ENCODE assay signal across 19 cellular contexts in the genomic region with DNA sequence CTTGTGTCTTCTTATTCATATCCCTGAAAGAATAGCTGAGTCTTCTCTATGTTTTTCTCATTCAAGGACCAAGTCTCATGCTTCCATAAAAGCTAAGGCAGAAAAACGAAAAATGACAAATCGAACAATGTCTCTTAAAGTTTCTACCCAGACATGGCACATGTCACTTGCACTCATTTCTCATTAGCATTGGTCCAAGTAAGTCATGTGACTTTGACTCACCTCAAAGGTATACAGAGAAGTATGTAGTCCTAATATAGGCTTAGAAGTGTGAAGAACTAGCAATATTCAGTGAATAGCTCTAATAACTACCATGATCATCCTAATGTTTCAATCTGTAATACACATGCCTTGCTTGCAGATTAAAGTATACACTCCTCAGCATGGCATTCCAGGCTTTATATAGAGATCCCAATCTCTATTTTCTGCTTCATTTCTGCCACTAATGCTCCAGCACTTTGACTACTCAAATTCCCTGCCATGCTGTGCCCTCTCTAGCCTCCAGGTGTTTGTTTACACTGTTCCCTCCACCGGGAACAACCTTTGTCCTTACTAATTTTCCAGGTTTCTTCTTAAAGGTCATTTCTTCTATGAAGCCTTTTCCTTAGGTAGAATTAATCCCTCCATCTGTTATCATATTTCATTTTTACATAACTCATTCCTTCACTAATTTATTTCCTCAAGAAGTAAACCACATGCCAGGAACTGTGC.
DNase-seq lines count a peak whose midpoint lies in the region; ATAC-seq and TF ChIP-seq lines count a peak whose summit lies in the region.
"Had no signal": no experiment of that assay in that cellular context is flagged by ENCODE, and none has a peak within 500 bp of the region (broad histone marks: within the 10 kb centered on the region; RNA-seq: fewer than 3 reads in every experiment).

No MANE protein-coding gene starts in this region.

- peak; percentile 73 for ATAC-seq in GM23338
- peak; percentile 40 for ATAC-seq in foreskin keratinocyte
- no peak for ATAC-seq in HG03175 (IDR thresholded peaks at IDR 0.05; ENCODE audit: unreplicated experiment)
- ATAC-seq in activated CD8-positive, alpha-beta T cell treated with anti-CD3 and anti-CD28 coated beads, Interleukin-2, amount 10 ng/mL, durations not matched to agents 7 days and 5 days = no peak
- ATAC-seq: Right ventricle myocardium inferior had no signal

- H3K27me3 Mint-ChIP-seq in GM23338 (ENCODE audit: insufficient read depth, low read depth, poor library complexity) = peaks cover 2% of the 10 kb centered on the region
- peaks cover 5% of the 10 kb centered on the region for H3K27me3 Mint-ChIP-seq in activated CD8-positive, alpha-beta T cell treated with anti-CD3 and anti-CD28 coated beads, Interleukin-2, amount 10 ng/mL, durations not matched to agents 7 days and 5 days (ENCODE audit: low read depth)
- H3K27me3 Mint-ChIP-seq: CD4-positive, alpha-beta T cell had no signal

- H3K79me2 ChIP-seq in GM23338 (replicated peaks; ENCODE audit: insufficient read depth) = no peaks in the 10 kb centered on the region

- no peak overlapping the region for H3K9ac ChIP-seq in subcutaneous abdominal adipose tissue (ENCODE audit: low read length in 5 of 5)
- H3K9ac ChIP-seq: GM23248 had no signal

- H3K4me2 ChIP-seq in GM23338 = no peak overlapping the region

- peaks cover 11% of the 10 kb centered on the region for H3K4me1 Mint-ChIP-seq in GM23338
- H3K4me1 Mint-ChIP-seq in activated CD8-positive, alpha-beta T cell treated with anti-CD3 and anti-CD28 coated beads, Interleukin-2, amount 10 ng/mL, durations not matched to agents 7 days and 5 days (ENCODE audit: low read depth) = no peaks in the 10 kb centered on the region

- intact Hi-C loops in posterior vena cava (cut with DNase I) = no loop called here

- H3K27ac ChIP-seq in GM23338 (ENCODE audit: low read depth) = 0 out of 2 replicates have a peak overlapping the region, but pooled peaks have one; percentile 8
- H3K27ac ChIP-seq in foreskin keratinocyte = no peak overlapping the region
- peak overlapping the region; percentile 2 for H3K27ac ChIP-seq in subcutaneous abdominal adipose tissue (ENCODE audit: low read depth, low read length)
- H3K27ac ChIP-seq: GM23248, Peyer's patch had no signal

- no peaks in the 10 kb centered on the region for H3K36me3 Mint-ChIP-seq in GM23338 (ENCODE audit: low read depth)
- no peaks in the 10 kb centered on the region for H3K36me3 Mint-ChIP-seq in activated CD8-positive, alpha-beta T cell treated with anti-CD3 and anti-CD28 coated beads, Interleukin-2, amount 10 ng/mL, durations not matched to agents 7 days and 5 days (ENCODE audit: low read depth)

- H3K4me1 ChIP-seq in GM23338 (ENCODE audit: insufficient read depth) = peaks cover 12% of the 10 kb centered on the region
- no peaks in the 10 kb centered on the region for H3K4me1 ChIP-seq in foreskin keratinocyte
- H3K4me1 ChIP-seq in subcutaneous abdominal adipose tissue (ENCODE audit: control insufficient read depth in 5 of 5, insufficient read depth in 5 of 5, low read length in 5 of 5) = peaks cover 0 to 34% (median 20%) of the 10 kb centered on the region in 5 donors

- H3K27me3 ChIP-seq in GM23338 (ENCODE audit: insufficient read depth) (no peaks in the 10 kb centered on the region), foreskin keratinocyte (no peaks in the 10 kb centered on the region), subcutaneous abdominal adipose tissue (ENCODE audit: control insufficient read depth in 5 of 5, insufficient read depth in 4 of 5, low read length in 5 of 5) (no peaks in the 10 kb centered on the region)
- H3K27me3 ChIP-seq: Peyer's patch had no signal

- H2AFZ ChIP-seq in GM23338 = no peak overlapping the region
- H2AFZ ChIP-seq: GM23248 had no signal

- no peak overlapping the region for H3K4me3 ChIP-seq in GM23338
- H3K4me3 ChIP-seq in subcutaneous abdominal adipose tissue (ENCODE audit: low read depth in 1 of 5, low read length in 5 of 5) = no peak overlapping the region
- H3K4me3 ChIP-seq: GM12878, GM23248, Peyer's patch had no signal

- no peaks in the 10 kb centered on the region; the same call in 1 of the 2 replicates for H3K9me2 ChIP-seq in GM23338 (ENCODE audit: insufficient read depth)

- no peaks in the 10 kb centered on the region for H3K9me3 ChIP-seq in subcutaneous abdominal adipose tissue (ENCODE audit: control insufficient read depth in 5 of 5, low read length in 5 of 5)
- H3K9me3 ChIP-seq: Peyer's patch had no signal

- H3F3A ChIP-seq in GM23338 (replicated peaks; ENCODE audit: low read depth) = no peaks in the 10 kb centered on the region

- H4K20me1 ChIP-seq in GM23338 (replicated peaks; ENCODE audit: insufficient read depth) = no peaks in the 10 kb centered on the region

- CTCF ChIA-PET in activated CD8-positive, alpha-beta T cell treated with anti-CD3 and anti-CD28 coated beads, Interleukin-2, amount 10 ng/mL, durations not matched to agents 7 days and 5 days (lab: Charles Lee) = no interaction called here

- H3K9me3 Mint-ChIP-seq in GM23338 = no peaks in the 10 kb centered on the region; the same call in 2 of the 3 replicates
- no peaks in the 10 kb centered on the region for H3K9me3 Mint-ChIP-seq in activated CD8-positive, alpha-beta T cell treated with anti-CD3 and anti-CD28 coated beads, Interleukin-2, amount 10 ng/mL, durations not matched to agents 7 days and 5 days (ENCODE audit: insufficient read depth)
- H3K9me3 Mint-ChIP-seq: CD4-positive, alpha-beta T cell had no signal

- H3K36me3 ChIP-seq in GM23338 (ENCODE audit: insufficient read depth) = no peaks in the 10 kb centered on the region
- H3K36me3 ChIP-seq in subcutaneous abdominal adipose tissue (ENCODE audit: control insufficient read depth in 5 of 5, insufficient read depth in 5 of 5, low read length in 5 of 5) = no peaks in the 10 kb centered on the region
- H3K36me3 ChIP-seq: Peyer's patch had no signal

- DNase-seq in GM23338 (ENCODE audit: low spot score) (no peak), NCI-H2171 (lab: John Stamatoyannopoulos, UW) (peak; percentile 2), foreskin keratinocyte (no peak), posterior vena cava (ENCODE audit: low spot score) (no peak)
- no peak for DNase-seq in activated CD8-positive, alpha-beta T cell treated with anti-CD3 and anti-CD28 coated beads, Interleukin-2, amount 10 ng/mL, durations not matched to agents 7 days and 5 days
- DNase-seq: CD4-positive, alpha-beta T cell; DMS79 treated with DMSO at 0.1 percent for 48 hours; GDM1; GM23248; IMR-90; NCI-H1105; NCI-H1694; NCI-H510A treated with DMSO at 0.1 percent for 48 hours; Peyer's patch had no signal

- TF ChIP-seq CTCF in GM23338 (conservative IDR thresholded peaks at IDR 0.05; ENCODE audit: low read depth in 2 of 2) (no peak; a peak in 1 of 4 replicates), foreskin keratinocyte (conservative IDR thresholded peaks at IDR 0.05) (no peak)

- no peak overlapping the region for H3K4me3 Mint-ChIP-seq in GM23338
- no peak overlapping the region for H3K4me3 Mint-ChIP-seq in activated CD8-positive, alpha-beta T cell treated with anti-CD3 and anti-CD28 coated beads, Interleukin-2, amount 10 ng/mL, durations not matched to agents 7 days and 5 days
- H3K4me3 Mint-ChIP-seq: B cell; CD4-positive, alpha-beta T cell had no signal

- H3K27ac Mint-ChIP-seq in GM23338 = no peak overlapping the region
- no peak overlapping the region for H3K27ac Mint-ChIP-seq in activated CD8-positive, alpha-beta T cell treated with anti-CD3 and anti-CD28 coated beads, Interleukin-2, amount 10 ng/mL, durations not matched to agents 7 days and 5 days
- H3K27ac Mint-ChIP-seq: B cell; CD4-positive, alpha-beta T cell had no signal

- POLR2A ChIA-PET in activated CD8-positive, alpha-beta T cell treated with anti-CD3 and anti-CD28 coated beads, Interleukin-2, amount 10 ng/mL, durations not matched to agents 7 days and 5 days (lab: Charles Lee) = no interaction called here

TF ChIP-seq in GM23338, 12 proteins besides CTCF, POLR2A, EP300 and RAD21 (continues in another document):
- TF ChIP-seq, protein P1, sequence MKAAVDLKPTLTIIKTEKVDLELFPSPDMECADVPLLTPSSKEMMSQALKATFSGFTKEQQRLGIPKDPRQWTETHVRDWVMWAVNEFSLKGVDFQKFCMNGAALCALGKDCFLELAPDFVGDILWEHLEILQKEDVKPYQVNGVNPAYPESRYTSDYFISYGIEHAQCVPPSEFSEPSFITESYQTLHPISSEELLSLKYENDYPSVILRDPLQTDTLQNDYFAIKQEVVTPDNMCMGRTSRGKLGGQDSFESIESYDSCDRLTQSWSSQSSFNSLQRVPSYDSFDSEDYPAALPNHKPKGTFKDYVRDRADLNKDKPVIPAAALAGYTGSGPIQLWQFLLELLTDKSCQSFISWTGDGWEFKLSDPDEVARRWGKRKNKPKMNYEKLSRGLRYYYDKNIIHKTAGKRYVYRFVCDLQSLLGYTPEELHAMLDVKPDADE (IDR thresholded peaks at IDR 0.05) = no peak
- TF ChIP-seq STAT1 (IDR thresholded peaks at IDR 0.05; ENCODE audit: unreplicated experiment) = no peak
- no peak for TF ChIP-seq NANOG (IDR thresholded peaks at IDR 0.05; ENCODE audit: borderline replicate concordance)
- no peak for TF ChIP-seq ZNF114 (CRISPR knock-in tag; IDR thresholded peaks at IDR 0.05)
- no peak for TF ChIP-seq ZNF331 (CRISPR knock-in tag; IDR thresholded peaks at IDR 0.05; ENCODE audit: low read depth)

Comparison
In these comparisons a context has a peak if more than half of its experiments do, and no peak if none do; other contexts are left out.
1. ATAC-seq: peak in GM23338 (single experiment) and foreskin keratinocyte (single experiment); none in HG03175 (single experiment) and activated CD8-positive, alpha-beta T cell treated with anti-CD3 and anti-CD28 coated beads, Interleukin-2, amount 10 ng/mL, durations not matched to agents 7 days and 5 days (single experiment).